12 cellular contexts compared by ENCODE assay signal in the genomic region with DNA sequence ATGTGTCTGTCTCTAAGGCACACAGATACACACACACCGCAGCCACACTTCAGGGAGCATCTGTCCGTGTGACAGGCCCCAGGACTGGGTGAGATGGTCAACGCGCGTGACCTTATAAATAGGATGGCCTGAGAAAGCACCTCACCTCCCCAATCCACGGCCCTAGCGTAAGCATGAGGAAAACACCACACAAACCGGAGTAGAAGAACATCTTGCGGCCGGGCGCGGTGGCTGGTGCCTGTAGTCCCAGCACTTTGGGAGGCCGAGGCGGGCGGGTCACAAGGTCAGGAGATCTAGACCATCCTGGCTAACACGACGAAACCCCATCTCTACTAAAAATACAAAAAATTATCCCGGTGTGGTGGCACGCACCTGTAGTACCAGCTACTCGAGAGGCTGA. TPM values are rescaled to one million over a fixed set of nuclear protein-coding genes. Genes with fewer than 3 reads are reported as not detected.
DNase-seq lines count a peak whose midpoint lies in the region; ATAC-seq, FAIRE-seq and TF ChIP-seq lines count a peak whose summit lies in the region.
"Had no signal": no experiment of that assay in that cellular context is flagged by ENCODE, and none has a peak within 500 bp of the region (broad histone marks: within the 10 kb centered on the region; RNA-seq: fewer than 3 reads in every experiment).

No MANE protein-coding gene starts in this region.

- DNase-seq in CD8-positive, alpha-beta T cell = no peak
- DNase-seq in GM12878 (ENCODE audit: low read depth, low spot score) = no peak
- no peak for DNase-seq in naive thymus-derived CD4-positive, alpha-beta T cell
- no peak for DNase-seq in RKO (ENCODE audit: low spot score)
- DNase-seq in HCEC 1CT = no peak
- no peak for DNase-seq in kidney
- DNase-seq: esophagus squamous epithelium; IMR-90; stimulated activated CD4-positive, alpha-beta T cell treated with anti-CD3 and anti-CD28 coated beads, Interleukin-4, amount 100 ng/mL, for 4 hours had no signal

- H3K4me3 ChIP-seq in CD8-positive, alpha-beta T cell (ENCODE audit: low read depth, low read length) = no peak overlapping the region
- peak overlapping the region; percentile 82 for H3K4me3 ChIP-seq in HUES6 (ENCODE audit: low read depth, low read length)
- peak overlapping the region; percentile 99 for H3K4me3 ChIP-seq in GM12878
- H3K4me3 ChIP-seq in naive thymus-derived CD4-positive, alpha-beta T cell (ENCODE audit: low read length) = no peak overlapping the region
- H3K4me3 ChIP-seq in kidney (ENCODE audit: low read length in 2 of 2) = peak overlapping the region in 1 of 2 donors; percentile 79

- TF ChIP-seq CTCF in CD8-positive, alpha-beta T cell (IDR thresholded peaks at IDR 0.05) = no peak
- TF ChIP-seq CTCF in GM12878 (IDR thresholded peaks at IDR 0.05 in 2 of 3, conservative IDR thresholded peaks at IDR 0.05 in 1 of 3; ENCODE audit: control insufficient read depth in 2 of 3, extremely low read depth in 1 of 3, insufficient read depth in 1 of 3, low read depth in 3 of 3, low read length in 3 of 3) (no peak), kidney (IDR thresholded peaks at IDR 0.05; ENCODE audit: borderline replicate concordance, extremely low read depth, insufficient read depth) (no peak)

- no peaks in the 10 kb centered on the region for H3K27me3 Mint-ChIP-seq in CD8-positive, alpha-beta T cell (ENCODE audit: low read depth)
- peaks cover 0 to 5% (median 0%) of the 10 kb centered on the region in 5 donors for H3K27me3 Mint-ChIP-seq in naive thymus-derived CD4-positive, alpha-beta T cell

- H3K36me3 Mint-ChIP-seq in CD8-positive, alpha-beta T cell = peaks cover 2% of the 10 kb centered on the region
- H3K36me3 Mint-ChIP-seq in naive thymus-derived CD4-positive, alpha-beta T cell = peaks cover 0 to 21% (median 3%) of the 10 kb centered on the region in 5 donors

- CTCF ChIA-PET in CD8-positive, alpha-beta T cell (lab: Charles Lee) = interaction anchor here (1.6 kb wide), 1 partner anchor 9 kb away, joined by 4 read pairs; no protein-coding TSS in a partner anchor
- CTCF ChIA-PET in GM12878 (lab: Yijun Ruan, JAX) = interaction anchor here (1.0 kb wide), 1 partner anchor 13 kb away, joined by 5 read pairs; no protein-coding TSS in a partner anchor
- CTCF ChIA-PET in naive thymus-derived CD4-positive, alpha-beta T cell (lab: Charles Lee) = no interaction called here

- TF ChIP-seq POLR2A in GM12878 (IDR thresholded peaks at IDR 0.05; ENCODE audit: low read depth, low read length) = no peak

- intact Hi-C loops in CD8-positive, alpha-beta T cell (cut with DNase I, micrococcal nuclease) = loop anchor here (5.0 to 10.0 kb wide), 2 partner anchors 53 to 249 kb away; a partner anchor contains a TSS
- intact Hi-C loops in GM12878 (cut with micrococcal nuclease; ENCODE audit: unreplicated experiment) (no loop called here), kidney (cut with DNase I) (no loop called here)
- intact Hi-C loops in naive thymus-derived CD4-positive, alpha-beta T cell (cut with micrococcal nuclease) = loop anchor here in 1 of 2 donors (5.0 kb wide), 1 partner anchor 249 kb away; a partner anchor contains a TSS

- peaks cover 2% of the 10 kb centered on the region for H3K9me3 Mint-ChIP-seq in CD8-positive, alpha-beta T cell
- H3K9me3 Mint-ChIP-seq in naive thymus-derived CD4-positive, alpha-beta T cell = peaks cover 0 to 5% (median 2%) of the 10 kb centered on the region in 11 donors

- H3K9ac ChIP-seq in HUES6 (ENCODE audit: low read length) (no peak overlapping the region), GM12878 (ENCODE audit: control insufficient read depth, insufficient read depth, low read length) (peak overlapping the region; percentile 73; the same call in 1 of the 2 replicates), kidney (ENCODE audit: low read length in 2 of 2) (peak overlapping the region in 1 of 2 donors; percentile 27)
- H3K9ac ChIP-seq: parathyroid adenoma had no signal

- no peaks in the 10 kb centered on the region for H4K20me1 ChIP-seq in GM12878 (ENCODE audit: control insufficient read depth, insufficient read depth)

- H3K79me2 ChIP-seq in GM12878 (ENCODE audit: control insufficient read depth, insufficient read depth, low read length) = peaks cover 56% of the 10 kb centered on the region

- H3K27ac Mint-ChIP-seq in CD8-positive, alpha-beta T cell = no peak overlapping the region
- H3K27ac Mint-ChIP-seq in naive thymus-derived CD4-positive, alpha-beta T cell = peak overlapping the region in 4 of 9 donors; percentile 52 to 87 (median 76)

- BruUV-seq in GM12878 (replicated peaks; lab: Mats Ljungman, UMichigan) = no TSS peak

- no peak overlapping the region for H3K27ac ChIP-seq in CD8-positive, alpha-beta T cell (ENCODE audit: low read depth, low read length)
- H3K27ac ChIP-seq in HUES6 (ENCODE audit: low read depth, low read length) (no peak overlapping the region), GM12878 (ENCODE audit: control insufficient read depth, insufficient read depth) (no peak overlapping the region), kidney (ENCODE audit: low read depth in 2 of 2, low read length in 2 of 2) (peak overlapping the region in 1 of 2 donors; percentile 17)
- no peak overlapping the region for H3K27ac ChIP-seq in naive thymus-derived CD4-positive, alpha-beta T cell (ENCODE audit: low read depth, low read length)
- H3K27ac ChIP-seq: parathyroid adenoma had no signal

- H3K36me3 ChIP-seq in CD8-positive, alpha-beta T cell (ENCODE audit: insufficient read depth, low read length) = no peaks in the 10 kb centered on the region
- peaks cover 6% of the 10 kb centered on the region; the same call in 1 of the 2 replicates for H3K36me3 ChIP-seq in HUES6 (ENCODE audit: control insufficient read depth, insufficient read depth, low read length)
- H3K36me3 ChIP-seq in GM12878 (ENCODE audit: control insufficient read depth in 2 of 2, insufficient read depth in 2 of 2, low read length in 1 of 2) = peaks cover 0 to 3% of the 10 kb centered on the region in 2 experiments; a peak in 1 of 4 replicates
- H3K36me3 ChIP-seq in naive thymus-derived CD4-positive, alpha-beta T cell (ENCODE audit: control insufficient read depth in 2 of 3, insufficient read depth in 3 of 3, low read length in 3 of 3) = no peaks in the 10 kb centered on the region
- no peaks in the 10 kb centered on the region for H3K36me3 ChIP-seq in kidney (ENCODE audit: control insufficient read depth in 1 of 2, insufficient read depth in 2 of 2, low read length in 2 of 2)

- peaks cover 9% of the 10 kb centered on the region for H3K4me1 ChIP-seq in CD8-positive, alpha-beta T cell (ENCODE audit: insufficient read depth, low read length)
- H3K4me1 ChIP-seq in HUES6 (ENCODE audit: control insufficient read depth, insufficient read depth, low read length) = peaks cover 7% of the 10 kb centered on the region; the same call in 1 of the 2 replicates
- H3K4me1 ChIP-seq in GM12878 (ENCODE audit: control insufficient read depth, insufficient read depth, low read length) = peaks cover 11% of the 10 kb centered on the region
- H3K4me1 ChIP-seq in naive thymus-derived CD4-positive, alpha-beta T cell (ENCODE audit: control insufficient read depth in 2 of 2, insufficient read depth in 2 of 2, low read length in 2 of 2) = peaks cover 0 to 4% of the 10 kb centered on the region in 2 donors
- H3K4me1 ChIP-seq in kidney (ENCODE audit: control insufficient read depth in 1 of 2, insufficient read depth in 1 of 2, low read depth in 1 of 2, low read length in 2 of 2) = peaks cover 0 to 7% of the 10 kb centered on the region in 2 donors
- H3K4me1 ChIP-seq: parathyroid adenoma had no signal

- POLR2A ChIA-PET in CD8-positive, alpha-beta T cell (lab: Charles Lee) = interaction anchor here (1.0 kb wide), 1 partner anchor 50 kb away, joined by 3 read pairs; no protein-coding TSS in a partner anchor
- POLR2A ChIA-PET in GM12878 (lab: Charles Lee) = no interaction called here
- POLR2A ChIA-PET in naive thymus-derived CD4-positive, alpha-beta T cell (lab: Charles Lee) = no interaction called here

- FAIRE-seq in GM12878 (lab: Jason Lieb, UNC) (no peak), kidney (lab: Jason Lieb, UNC) (no peak)

- no peak for ATAC-seq in CD8-positive, alpha-beta T cell
- ATAC-seq in GM12878 (no peak), SK-N-SH treated with all-trans-retinoic acid at 6 μM for 48 hours (no peak)
- no peak for ATAC-seq in naive thymus-derived CD4-positive, alpha-beta T cell

- H3K4me2 ChIP-seq in GM12878 (ENCODE audit: control insufficient read depth, insufficient read depth) = peak overlapping the region; percentile 84

- no peak for TF ChIP-seq EP300 in GM12878 (IDR thresholded peaks at IDR 0.05; ENCODE audit: borderline replicate concordance in 1 of 2, control insufficient read depth in 1 of 2, low read depth in 2 of 2, low read length in 2 of 2)

- WGBS in GM12878 (ENCODE audit: insufficient coverage, insufficient replicate concordance, low lambda C conversion rate, missing lambda C conversion rate) = 98% methylated on average over 20 of the region's 20 CpGs

- H2AFZ ChIP-seq in GM12878 (ENCODE audit: control insufficient read depth, low read depth, low read length) = no peak overlapping the region

- RAD21 ChIA-PET in GM12878 (lab: Charles Lee; ENCODE audit: unreplicated experiment) = interaction anchor here (1.2 kb wide), 1 partner anchor 8 kb away, joined by 4 read pairs; no protein-coding TSS in a partner anchor

- peaks cover 25% of the 10 kb centered on the region for H3K4me1 Mint-ChIP-seq in CD8-positive, alpha-beta T cell (ENCODE audit: low read depth)
- H3K4me1 Mint-ChIP-seq in naive thymus-derived CD4-positive, alpha-beta T cell = peaks cover 10 to 23% (median 15%) of the 10 kb centered on the region in 7 donors

- no peaks in the 10 kb centered on the region for H3K27me3 ChIP-seq in CD8-positive, alpha-beta T cell (ENCODE audit: insufficient read depth, low read length)
- H3K27me3 ChIP-seq in HUES6 (ENCODE audit: control insufficient read depth, insufficient read depth, low read length) (no peaks in the 10 kb centered on the region), GM12878 (replicated peaks in 1 of 2; ENCODE audit: control insufficient read depth in 2 of 2, insufficient read depth in 2 of 2, low read length in 1 of 2) (no peaks in the 10 kb centered on the region)
- H3K27me3 ChIP-seq in naive thymus-derived CD4-positive, alpha-beta T cell (ENCODE audit: control insufficient read depth in 2 of 2, insufficient read depth in 2 of 2, low read length in 2 of 2) = no peaks in the 10 kb centered on the region
- H3K27me3 ChIP-seq: esophagus squamous epithelium had no signal

- SMC1A ChIA-PET in GM12878 (lab: Charles Lee; ENCODE audit: uncharacterized antibody, unreplicated experiment) = interaction anchor here (1.7 kb wide), 1 partner anchor 8 kb away, joined by 7 read pairs; no protein-coding TSS in a partner anchor

- H3K4me3 Mint-ChIP-seq in CD8-positive, alpha-beta T cell = peak overlapping the region; percentile 84
- peak overlapping the region; percentile 30 to 89 (median 85) for H3K4me3 Mint-ChIP-seq in naive thymus-derived CD4-positive, alpha-beta T cell

- H3K9me3 ChIP-seq in CD8-positive, alpha-beta T cell (ENCODE audit: low read length) = no peaks in the 10 kb centered on the region
- H3K9me3 ChIP-seq in HUES6 (ENCODE audit: control insufficient read depth, insufficient read depth, low read depth, low read length) (peaks cover 12% of the 10 kb centered on the region; the same call in 1 of the 2 replicates), GM12878 (replicated peaks; ENCODE audit: control insufficient read depth, insufficient read depth, low read length) (peaks cover 8% of the 10 kb centered on the region; the same call in 2 of the 3 replicates), kidney (ENCODE audit: control insufficient read depth in 1 of 2, low read length in 2 of 2) (peaks cover 0 to 7% of the 10 kb centered on the region in 2 donors)
- H3K9me3 ChIP-seq in naive thymus-derived CD4-positive, alpha-beta T cell (ENCODE audit: control insufficient read depth in 2 of 3, low read length in 3 of 3) = peaks cover 0 to 4% (median 0%) of the 10 kb centered on the region in 3 experiments

- no peak for TF ChIP-seq RAD21 in GM12878 (IDR thresholded peaks at IDR 0.05; ENCODE audit: insufficient read depth, low read depth, low read length)

- in situ Hi-C loops in GM12878 (cut with MboI) = no loop called here

RNA-seq across cellular contexts. Expression of a gene that starts 1.6 kb away (rescaled TPM):
- total RNA-seq in CD8-positive, alpha-beta T cell = 1 to 10 TPM; 6.4 to 7.3 TPM
- total RNA-seq in GM12878 (2013; cell fraction: nucleolus; rRNA removed) = 85.7 TPM in 2 replicates
- 30.6 and 32.7 TPM in 2 replicates for total RNA-seq in GM12878 (2014; rRNA removed)
- 22.8 and 23.1 TPM in 2 replicates for total RNA-seq in GM12878 (2014; rRNA removed; fragmentation: Illumina TruSeq; extraction: Trizol)
- 34.6 and 35.9 TPM in 2 replicates for total RNA-seq in GM12878 (2021)
- 10.1 TPM for polyA plus RNA-seq in GM12878 (2011; ENCODE audit: low read depth)
- polyA plus RNA-seq in GM12878 (2011; rRNA removed) = 46.5 and 52.5 TPM in 2 replicates
- polyA plus RNA-seq in GM12878 (2011; cell fraction: cytosol; rRNA removed) = 33.7 and 40.0 TPM in 2 replicates
- 40.6 and 47.0 TPM in 2 replicates for polyA plus RNA-seq in GM12878 (2011; cell fraction: nucleus; rRNA removed)
- 14.5 and 18.0 TPM in 2 replicates for polyA plus RNA-seq in GM12878 (2012)
- 27.4 and 27.6 TPM in 2 replicates for polyA plus RNA-seq in GM12878 (2014; fragmentation: Illumina TruSeq; extraction: Trizol)
- polyA plus RNA-seq in GM12878 (2014; fragmentation: Nextera tagmentation; extraction: Ambion mirVana) = 1 to 10 TPM; 5.3 to 7.6 TPM
- 21.7 and 24.9 TPM in 2 replicates for polyA plus RNA-seq in GM12878 (2014; rRNA removed)
- 10 to 100 TPM; 23.2 to 26.5 TPM for polyA plus RNA-seq in GM12878 (2016; fragmentation: Nextera tagmentation; extraction: Ambion mirVana)
- polyA minus RNA-seq in GM12878 (2011; rRNA and poly(A)+ RNA removed) = 112 and 131 TPM in 2 replicates
- polyA minus RNA-seq in GM12878 (2011; cell fraction: cytosol; rRNA and poly(A)+ RNA removed) = 28.1 and 28.2 TPM in 2 replicates
- 13.8 and 24.6 TPM in 2 replicates for polyA minus RNA-seq in GM12878 (2011; cell fraction: nucleus; rRNA and poly(A)+ RNA removed)
- total RNA-seq in naive thymus-derived CD4-positive, alpha-beta T cell = 10 to 100 TPM in 3 of 5 experiments, 1 to 10 TPM in 2; 6.0 to 14.5 (median 11.7) TPM
- polyA plus RNA-seq in naive thymus-derived CD4-positive, alpha-beta T cell = 1 to 10 TPM; 2.6 to 2.8 TPM
- 15.7 TPM for total RNA-seq in kidney
- polyA plus RNA-seq in kidney (ENCODE audit: insufficient read depth, low read depth, low replicate concordance) = 6.8 TPM

RNA-seq across cellular contexts. Expression of a gene that starts 50.5 kb away (rescaled TPM):
- 10 to 100 TPM; 49.1 to 49.7 TPM for total RNA-seq in CD8-positive, alpha-beta T cell
- 103 and 122 TPM in 2 replicates for total RNA-seq in GM12878 (2013; cell fraction: nucleolus; rRNA removed)
- total RNA-seq in GM12878 (2014; rRNA removed) = 111 and 133 TPM in 2 replicates
- total RNA-seq in GM12878 (2014; rRNA removed; fragmentation: Illumina TruSeq; extraction: Trizol) = 88.8 and 91.6 TPM in 2 replicates
- 107 and 108 TPM in 2 replicates for total RNA-seq in GM12878 (2021)
- polyA plus RNA-seq in GM12878 (2011; ENCODE audit: low read depth) = 43.2 TPM
- polyA plus RNA-seq in GM12878 (2011; rRNA removed) = 90.4 and 117 TPM in 2 replicates
- 41.8 and 46.8 TPM in 2 replicates for polyA plus RNA-seq in GM12878 (2011; cell fraction: cytosol; rRNA removed)
- polyA plus RNA-seq in GM12878 (2011; cell fraction: nucleus; rRNA removed) = 35.7 and 41.2 TPM in 2 replicates
- polyA plus RNA-seq in GM12878 (2012) = 48.8 and 52.2 TPM in 2 replicates
- 92.5 and 127 TPM in 2 replicates for polyA plus RNA-seq in GM12878 (2014; fragmentation: Illumina TruSeq; extraction: Trizol)
- 10 to 100 TPM; 24.4 to 36.3 TPM for polyA plus RNA-seq in GM12878 (2014; fragmentation: Nextera tagmentation; extraction: Ambion mirVana)
- polyA plus RNA-seq in GM12878 (2014; rRNA removed) = 98.2 and 100 TPM in 2 replicates
- polyA plus RNA-seq in GM12878 (2016; fragmentation: Nextera tagmentation; extraction: Ambion mirVana) = 100 to 1,000 TPM; 148 to 159 TPM
- polyA minus RNA-seq in GM12878 (2011; rRNA and poly(A)+ RNA removed) = 42.5 and 50.8 TPM in 2 replicates
- 27.1 and 33.2 TPM in 2 replicates for polyA minus RNA-seq in GM12878 (2011; cell fraction: cytosol; rRNA and poly(A)+ RNA removed)
- polyA minus RNA-seq in GM12878 (2011; cell fraction: nucleus; rRNA and poly(A)+ RNA removed) = 36.9 and 55.8 TPM in 2 replicates
- 10 to 100 TPM; 28.7 to 42.0 (median 35.4) TPM for total RNA-seq in naive thymus-derived CD4-positive, alpha-beta T cell
- polyA plus RNA-seq in naive thymus-derived CD4-positive, alpha-beta T cell = 10 to 100 TPM; 41.3 to 41.9 TPM
- 48.5 TPM for total RNA-seq in kidney
- 30.0 TPM for polyA plus RNA-seq in kidney (ENCODE audit: insufficient read depth, low read depth, low replicate concordance)

Comparison
In these comparisons a context has a peak if more than half of its experiments do, and no peak if none do; other contexts are left out.
1. H3K4me3 ChIP-seq: peak in HUES6 (single experiment) and GM12878 (single experiment); none in CD8-positive, alpha-beta T cell (single experiment) and naive thymus-derived CD4-positive, alpha-beta T cell (single experiment).
2. intact Hi-C loops: an anchor here in CD8-positive, alpha-beta T cell (5.0 to 10.0 kb wide); none called in GM12878 and kidney.